ENCODE assay signal across 19 cellular contexts in the genomic region with DNA sequence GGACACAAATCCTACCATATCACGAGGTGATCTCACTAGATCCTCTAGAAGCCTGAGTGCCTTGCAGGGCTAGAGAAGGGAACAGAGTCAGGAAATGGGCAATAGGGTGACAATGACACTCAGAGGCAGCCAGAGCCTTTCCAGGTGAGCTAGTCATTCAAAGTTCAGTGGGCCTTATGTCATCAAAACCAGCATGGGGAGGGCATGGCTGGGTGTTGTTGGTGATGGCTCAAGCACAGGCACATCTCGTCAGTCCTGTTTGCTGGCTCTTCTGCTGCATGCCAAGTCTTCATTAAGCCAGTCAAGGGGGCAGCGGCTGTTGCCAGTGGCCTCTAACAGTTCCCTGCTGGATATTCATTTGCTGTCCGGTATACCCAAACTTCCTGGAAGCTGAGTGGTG.
DNase-seq lines count a peak whose midpoint lies in the region; ATAC-seq and TF ChIP-seq lines count a peak whose summit lies in the region.
"Had no signal": no experiment of that assay in that cellular context is flagged by ENCODE, and none has a peak within 500 bp of the region (broad histone marks: within the 10 kb centered on the region; RNA-seq: fewer than 3 reads in every experiment).

No MANE protein-coding gene starts in this region.

- no peak overlapping the region for H2AK9ac ChIP-seq in IMR-90 (replicated peaks; ENCODE audit: low read depth, low read length, poor library complexity)

- H3K4me1 ChIP-seq in IMR-90 (ENCODE audit: control insufficient read depth, insufficient read depth, low read length): peaks cover 25% of the 10 kb centered on the region
- H3K4me1 ChIP-seq in PC-9 (replicated peaks; ENCODE audit: insufficient read depth): peaks cover 28% of the 10 kb centered on the region
- H3K4me1 ChIP-seq: Caco-2 had no signal

- peaks cover 19% of the 10 kb centered on the region for H3K9me1 ChIP-seq in IMR-90 (ENCODE audit: insufficient read depth, low read length)

- dilution Hi-C loops in IMR-90 (cut with HindIII; ENCODE audit: low sequenced_read_pairs, unreplicated experiment): no loop called here

- POLR2A ChIA-PET in IMR-90 (lab: Charles Lee; ENCODE audit: unreplicated experiment) (no interaction called here), PC-9 (lab: Charles Lee; ENCODE audit: unreplicated experiment) (no interaction called here)

- no peak overlapping the region; the same call in 1 of the 2 replicates for H3K14ac ChIP-seq in IMR-90 (replicated peaks; ENCODE audit: low read depth, low read length)

- H3K27me3 ChIP-seq in IMR-90 (ENCODE audit: control insufficient read depth, insufficient read depth, low read length): no peaks in the 10 kb centered on the region
- no peaks in the 10 kb centered on the region for H3K27me3 ChIP-seq in PC-9 (ENCODE audit: insufficient read depth, low read depth)

- H2BK5ac ChIP-seq in IMR-90 (ENCODE audit: low read depth, low read length, poor library complexity, severe bottlenecking): no peak overlapping the region

- intact Hi-C loops in IMR-90 (cut with micrococcal nuclease) (no loop called here), PC-9 (cut with micrococcal nuclease; ENCODE audit: unreplicated experiment) (no loop called here)

- ATAC-seq in IMR-90 (ENCODE audit: low read depth) (no peak), esophagus mucosa (peak; percentile 90), GM18867 (IDR thresholded peaks at IDR 0.05; ENCODE audit: unreplicated experiment) (no peak)
- ATAC-seq: GM12878, GM23338, HepG2 had no signal

- H3K9me3 ChIP-seq in IMR-90 (ENCODE audit: control insufficient read depth, insufficient read depth, low read length) (no peaks in the 10 kb centered on the region), PC-9 (ENCODE audit: insufficient read depth, low read depth) (no peaks in the 10 kb centered on the region; the same call in 1 of the 2 replicates)
- H3K9me3 ChIP-seq: Caco-2 had no signal

- no peak overlapping the region for H3K9ac ChIP-seq in IMR-90 (ENCODE audit: low read depth, low read length)

- H3K4me2 ChIP-seq in IMR-90 (ENCODE audit: low read depth, low read length): no peak overlapping the region
- H3K4me2 ChIP-seq in PC-9: no peak overlapping the region
- H3K4me2 ChIP-seq: GM23338 had no signal

- H3F3A ChIP-seq in PC-9 (ENCODE audit: insufficient read depth, low read depth): 0 out of 2 replicates have a peak, but pooled peaks cover 13% of the 10 kb centered on the region

- H3K4me3 ChIP-seq in IMR-90 (ENCODE audit: insufficient read depth, low read depth, low read length) (no peak overlapping the region), PC-9 (no peak overlapping the region)
- H3K4me3 ChIP-seq: GM12878, GM23338 had no signal

- no peak overlapping the region for H4K8ac ChIP-seq in IMR-90 (ENCODE audit: low read depth in 2 of 2, low read length in 2 of 2)

- in situ Hi-C loops in IMR-90 (cut with MboI; ENCODE audit: low sequenced_read_pairs): no loop called here

- peak overlapping the region; percentile 75; the same call in 1 of the 2 replicates for H2AK5ac ChIP-seq in IMR-90 (ENCODE audit: low read depth, low read length)

- no peak overlapping the region for H3K18ac ChIP-seq in IMR-90 (ENCODE audit: low read depth, low read length)

- TF ChIP-seq RAD21 in IMR-90 (IDR thresholded peaks at IDR 0.05; ENCODE audit: low read length): no peak

- H3K27ac ChIP-seq in IMR-90 (ENCODE audit: insufficient read depth, low read length): no peak overlapping the region
- no peak overlapping the region for H3K27ac ChIP-seq in PC-9
- H3K27ac ChIP-seq: C4-2B had no signal

- H3K9me2 ChIP-seq in PC-9 (ENCODE audit: insufficient read depth): no peaks in the 10 kb centered on the region

- H3K36me3 ChIP-seq in IMR-90 (ENCODE audit: control insufficient read depth, insufficient read depth, low read length) (no peaks in the 10 kb centered on the region), PC-9 (ENCODE audit: low read depth) (no peaks in the 10 kb centered on the region)

- no TSS peak for BruUV-seq in IMR-90 (replicated peaks; lab: Mats Ljungman, UMichigan)
- BruUV-seq in PC-9 (replicated peaks; lab: Mats Ljungman, UMichigan): no TSS peak

- no peak overlapping the region for H3K56ac ChIP-seq in IMR-90 (ENCODE audit: extremely low read depth, insufficient read depth, low read length)

- H4K20me1 ChIP-seq in IMR-90 (ENCODE audit: insufficient read depth, low read length) (no peaks in the 10 kb centered on the region), PC-9 (ENCODE audit: insufficient read depth) (no peaks in the 10 kb centered on the region)

- no peak overlapping the region for H4K5ac ChIP-seq in IMR-90 (ENCODE audit: low read depth, low read length)

- DNase-seq in DMS53 (lab: John Stamatoyannopoulos, UW): peak; percentile 56
- no peak for DNase-seq in IMR-90
- DNase-seq in PC-9: peak; percentile 25 to 57
- DNase-seq in DMS79 treated with DMSO at 0.1 percent for 48 hours (lab: John Stamatoyannopoulos, UW): no peak
- no peak for DNase-seq in HPDE6-E6E7 (ENCODE audit: extremely low spot score)
- DNase-seq in superior temporal gyrus (ENCODE audit: extremely low spot score): no peak
- DNase-seq: AML-193; Caco-2; CD4-positive, alpha-beta T cell; DND-41; EL; HCEC 1CT; KG1 had no signal

- no peak overlapping the region; the same call in 1 of the 2 replicates for H4K91ac ChIP-seq in IMR-90 (ENCODE audit: insufficient read depth, low read depth, low read length)

- H3K4ac ChIP-seq in IMR-90 (ENCODE audit: low read depth, low read length): peak overlapping the region; percentile 66; the same call in 1 of the 2 replicates

- H2AFZ ChIP-seq in IMR-90 (replicated peaks; ENCODE audit: low read length, poor library complexity) (no peak overlapping the region), PC-9 (no peak overlapping the region)
- H2AFZ ChIP-seq: GM23338 had no signal

- CTCF ChIA-PET in IMR-90 (lab: Yijun Ruan, JAX): no interaction called here
- CTCF ChIA-PET in PC-9 (lab: Charles Lee): no interaction called here

- no peak overlapping the region for H3K23ac ChIP-seq in IMR-90 (ENCODE audit: low read depth, low read length)

- no peak for TF ChIP-seq POLR2A in IMR-90 (IDR thresholded peaks at IDR 0.05; ENCODE audit: low read depth, low read length)

- H2BK15ac ChIP-seq in IMR-90 (ENCODE audit: low read depth, low read length): peak overlapping the region; percentile 9; the same call in 2 of the 3 replicates

- no CpG with 5 or more reads among the region's 4 CpGs for WGBS in IMR-90 (ENCODE audit: extremely low coverage in 2 of 2, insufficient read length in 1 of 2), 2 experiments

- 0 out of 4 replicates have a peak, but pooled peaks cover 0 to 6% of the 10 kb centered on the region in 2 experiments for H3K79me1 ChIP-seq in IMR-90 (ENCODE audit: low read depth in 1 of 2, low read length in 2 of 2)

- no peak overlapping the region; the same call in 1 of the 2 replicates for H2BK120ac ChIP-seq in IMR-90 (ENCODE audit: low read depth, low read length)

- H3K79me2 ChIP-seq in PC-9 (ENCODE audit: low read depth): no peaks in the 10 kb centered on the region

- peak overlapping the region; percentile 13; the same call in 1 of the 2 replicates for H2BK20ac ChIP-seq in IMR-90 (ENCODE audit: low read depth, low read length)

- TF ChIP-seq CTCF in IMR-90 (conservative IDR thresholded peaks at IDR 0.05; ENCODE audit: low read depth, low read length) (no peak), PC-9 (conservative IDR thresholded peaks at IDR 0.05) (no peak)

TF ChIP-seq in IMR-90, 13 proteins besides CTCF, POLR2A, EP300 and RAD21:
- TF ChIP-seq, protein P1, sequence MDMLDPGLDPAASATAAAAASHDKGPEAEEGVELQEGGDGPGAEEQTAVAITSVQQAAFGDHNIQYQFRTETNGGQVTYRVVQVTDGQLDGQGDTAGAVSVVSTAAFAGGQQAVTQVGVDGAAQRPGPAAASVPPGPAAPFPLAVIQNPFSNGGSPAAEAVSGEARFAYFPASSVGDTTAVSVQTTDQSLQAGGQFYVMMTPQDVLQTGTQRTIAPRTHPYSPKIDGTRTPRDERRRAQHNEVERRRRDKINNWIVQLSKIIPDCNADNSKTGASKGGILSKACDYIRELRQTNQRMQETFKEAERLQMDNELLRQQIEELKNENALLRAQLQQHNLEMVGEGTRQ (IDR thresholded peaks at IDR 0.05; ENCODE audit: low read depth, low read length): no peak
- no peak for TF ChIP-seq FOS (IDR thresholded peaks at IDR 0.05; ENCODE audit: low read depth, low read length)
- TF ChIP-seq MAFK (IDR thresholded peaks at IDR 0.05; ENCODE audit: low read depth, low read length): no peak
- TF ChIP-seq SMC3 (IDR thresholded peaks at IDR 0.05; ENCODE audit: low read depth, low read length): no peak
- TF ChIP-seq RCOR1 (IDR thresholded peaks at IDR 0.05; ENCODE audit: insufficient replicate concordance, low read length): no peak
- no peak for TF ChIP-seq NFE2L2 (IDR thresholded peaks at IDR 0.05; ENCODE audit: low read depth, low read length)
- TF ChIP-seq MAZ (IDR thresholded peaks at IDR 0.05; ENCODE audit: borderline replicate concordance, low read depth, low read length): no peak
- TF ChIP-seq MXI1 (IDR thresholded peaks at IDR 0.05; ENCODE audit: borderline replicate concordance, low read depth, low read length): no peak

Comparison
In these comparisons a context has a peak if more than half of its experiments do, and no peak if none do; other contexts are left out.
1. DNase-seq: peak in DMS53 (single experiment) and PC-9 (2 of 2); none in IMR-90 (single experiment), DMS79 treated with DMSO at 0.1 percent for 48 hours (single experiment), HPDE6-E6E7 (single experiment) and superior temporal gyrus (single experiment).